ENCODE assay signal across 1 cellular context in genomic region chr2:27117995-27118524, GRCh38.
TF ChIP-seq lines count a peak whose summit lies in the region.

No MANE protein-coding gene starts in this region.

TF ChIP-seq in endothelial cell of umbilical vein, 7 proteins besides CTCF, POLR2A, EP300 and RAD21:
- no peak for TF ChIP-seq FOS (IDR thresholded peaks at IDR 0.05; ENCODE audit: borderline replicate concordance, insufficient read depth, low read length)
